ENCODE assay signal across 12 cellular contexts in the genomic region with DNA sequence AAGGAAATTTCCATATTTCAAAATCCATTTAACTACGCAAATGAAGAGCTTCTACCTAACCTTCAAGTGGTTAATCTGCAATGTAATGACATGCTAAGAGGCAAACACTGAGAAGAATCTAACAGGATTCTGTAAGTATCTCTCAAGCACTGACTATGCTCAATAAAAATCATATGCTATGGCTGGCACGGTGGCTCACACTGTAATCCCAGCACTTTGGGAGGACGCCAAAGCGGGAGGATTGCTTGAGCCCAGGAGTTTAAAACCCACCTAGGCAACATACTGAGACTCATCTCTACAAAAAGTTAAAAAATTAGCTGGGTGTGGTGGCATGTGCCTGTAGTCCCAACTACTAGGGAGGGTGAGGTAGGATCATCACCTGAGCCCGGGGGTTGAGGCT. TPM values are rescaled to one million over a fixed set of nuclear protein-coding genes. Genes with fewer than 3 reads are reported as not detected.
DNase-seq lines count a peak whose midpoint lies in the region; ATAC-seq and TF ChIP-seq lines count a peak whose summit lies in the region.
"Had no signal": no experiment of that assay in that cellular context is flagged by ENCODE, and none has a peak within 500 bp of the region (broad histone marks: within the 10 kb centered on the region; RNA-seq: fewer than 3 reads in every experiment).

No MANE protein-coding gene starts in this region.

- no peaks in the 10 kb centered on the region for H3K27me3 Mint-ChIP-seq in activated CD4-positive, alpha-beta T cell treated with anti-CD3 and anti-CD28 coated beads, Interleukin-2, amount 10 ng/mL, durations not matched to agents 24 days and 14 days
- H3K27me3 Mint-ChIP-seq in activated T-helper 2 cell treated with anti-CD3 and anti-CD28 coated beads, Interferon-gamma antibody, Interleukin-2, Interleukin-4, amounts not matched to agents 10 μg/mL and 5 μg/mL and 100 μg/mL, durations not matched to agents 14 hours and 24 hours and 36 hours (ENCODE audit: low read depth), result no peaks in the 10 kb centered on the region

- peak overlapping the region; percentile 6 to 65 (median 54) for H3K27ac ChIP-seq in gastrocnemius medialis

- peak overlapping the region; percentile 45 for H3K27ac Mint-ChIP-seq in activated CD4-positive, alpha-beta T cell treated with anti-CD3 and anti-CD28 coated beads, Interleukin-2, amount 10 ng/mL, durations not matched to agents 24 days and 14 days
- no peak overlapping the region for H3K27ac Mint-ChIP-seq in activated T-helper 2 cell treated with anti-CD3 and anti-CD28 coated beads, Interferon-gamma antibody, Interleukin-2, Interleukin-4, amounts not matched to agents 10 μg/mL and 5 μg/mL and 100 μg/mL, durations not matched to agents 14 hours and 24 hours and 36 hours

- H3K4me3 Mint-ChIP-seq in activated CD4-positive, alpha-beta T cell treated with anti-CD3 and anti-CD28 coated beads, Interleukin-2, amount 10 ng/mL, durations not matched to agents 24 days and 14 days, result no peak overlapping the region
- no peak overlapping the region for H3K4me3 Mint-ChIP-seq in activated T-helper 2 cell treated with anti-CD3 and anti-CD28 coated beads, Interferon-gamma antibody, Interleukin-2, Interleukin-4, amounts not matched to agents 10 μg/mL and 5 μg/mL and 100 μg/mL, durations not matched to agents 14 hours and 24 hours and 36 hours (ENCODE audit: low read depth)

- intact Hi-C loops in activated CD4-positive, alpha-beta T cell treated with anti-CD3 and anti-CD28 coated beads, Interleukin-2, amount 10 ng/mL, durations not matched to agents 24 days and 14 days (cut with micrococcal nuclease), result loop anchor here (5.0 kb wide), 1 partner anchor 34 kb away; a partner anchor contains a TSS
- intact Hi-C loops in gastrocnemius medialis (cut with DNase I; ENCODE audit: low total_unique reads), result no loop called here
- intact Hi-C loops in activated T-helper 2 cell treated with anti-CD3 and anti-CD28 coated beads, Interferon-gamma antibody, Interleukin-2, Interleukin-4, amounts not matched to agents 10 μg/mL and 5 μg/mL and 100 μg/mL, durations not matched to agents 14 hours and 24 hours and 36 hours (cut with micrococcal nuclease), result no loop called here
- intact Hi-C loops in posterior vena cava (cut with DNase I), result no loop called here

- no peak for DNase-seq in activated CD4-positive, alpha-beta T cell treated with anti-CD3 and anti-CD28 coated beads, Interleukin-2, amount 10 ng/mL, durations not matched to agents 24 days and 14 days
- no peak for DNase-seq in activated CD4-positive, alpha-beta T cell treated with anti-CD3 and anti-CD28 coated beads, Interleukin-2, amount 50 U/mL, for 4 hours
- DNase-seq in M059J (ENCODE audit: low read depth), result peak; percentile 47
- peak; percentile 46 for DNase-seq in cerebellar cortex (ENCODE audit: low spot score)
- no peak for DNase-seq in gastrocnemius medialis
- no peak for DNase-seq in activated T-helper 2 cell treated with anti-CD3 and anti-CD28 coated beads, Interferon-gamma antibody, Interleukin-2, Interleukin-4, amounts not matched to agents 10 μg/mL and 5 μg/mL and 100 μg/mL, durations not matched to agents 14 hours and 24 hours and 36 hours (ENCODE audit: low spot score)
- DNase-seq in cortex of kidney (lab: John Stamatoyannopoulos, UW), result no peak
- no peak for DNase-seq in posterior vena cava (ENCODE audit: low spot score)
- DNase-seq: activated CD4-positive, alpha-beta T cell treated with anti-CD3 and anti-CD28 coated beads, Interleukin-2, amount 50 U/mL, for 1 hour; erythroblast; GF-D8; SIG-M5 had no signal

- no peaks in the 10 kb centered on the region for H3K9me3 ChIP-seq in gastrocnemius medialis

- no peak for TF ChIP-seq POLR2A in gastrocnemius medialis (IDR thresholded peaks at IDR 0.05)

- H3K4me1 ChIP-seq in gastrocnemius medialis, result peaks cover 50 to 52% of the 10 kb centered on the region in 2 donors

- H3K4me1 Mint-ChIP-seq in activated CD4-positive, alpha-beta T cell treated with anti-CD3 and anti-CD28 coated beads, Interleukin-2, amount 10 ng/mL, durations not matched to agents 24 days and 14 days, result peaks cover 52% of the 10 kb centered on the region
- peaks cover 57% of the 10 kb centered on the region for H3K4me1 Mint-ChIP-seq in activated T-helper 2 cell treated with anti-CD3 and anti-CD28 coated beads, Interferon-gamma antibody, Interleukin-2, Interleukin-4, amounts not matched to agents 10 μg/mL and 5 μg/mL and 100 μg/mL, durations not matched to agents 14 hours and 24 hours and 36 hours (ENCODE audit: low read depth)

- no peak overlapping the region for H3K4me3 ChIP-seq in gastrocnemius medialis

- in situ Hi-C loops in gastrocnemius medialis (cut with MboI; ENCODE audit: low sequenced_read_pairs in 4 of 4), result no loop called here

- peaks cover 34% of the 10 kb centered on the region for H3K36me3 Mint-ChIP-seq in activated CD4-positive, alpha-beta T cell treated with anti-CD3 and anti-CD28 coated beads, Interleukin-2, amount 10 ng/mL, durations not matched to agents 24 days and 14 days (ENCODE audit: low read depth)
- peaks cover 54% of the 10 kb centered on the region for H3K36me3 Mint-ChIP-seq in activated T-helper 2 cell treated with anti-CD3 and anti-CD28 coated beads, Interferon-gamma antibody, Interleukin-2, Interleukin-4, amounts not matched to agents 10 μg/mL and 5 μg/mL and 100 μg/mL, durations not matched to agents 14 hours and 24 hours and 36 hours (ENCODE audit: low read depth)

- no peaks in the 10 kb centered on the region for H3K27me3 ChIP-seq in gastrocnemius medialis

- TF ChIP-seq CTCF in gastrocnemius medialis (IDR thresholded peaks at IDR 0.05 in 4 of 5, conservative IDR thresholded peaks at IDR 0.05 in 1 of 5), result no peak

- H3K9me3 Mint-ChIP-seq in activated CD4-positive, alpha-beta T cell treated with anti-CD3 and anti-CD28 coated beads, Interleukin-2, amount 10 ng/mL, durations not matched to agents 24 days and 14 days, result no peaks in the 10 kb centered on the region
- H3K9me3 Mint-ChIP-seq in activated T-helper 2 cell treated with anti-CD3 and anti-CD28 coated beads, Interferon-gamma antibody, Interleukin-2, Interleukin-4, amounts not matched to agents 10 μg/mL and 5 μg/mL and 100 μg/mL, durations not matched to agents 14 hours and 24 hours and 36 hours, result no peaks in the 10 kb centered on the region

- no peaks in the 10 kb centered on the region for H3K36me3 ChIP-seq in gastrocnemius medialis

- no peak for ATAC-seq in gastrocnemius medialis

RNA-seq across cellular contexts. Expression of a gene that starts 32.7 kb away (rescaled TPM):
- 51.1 and 52.3 TPM in 2 replicates for total RNA-seq in activated CD4-positive, alpha-beta T cell treated with anti-CD3 and anti-CD28 coated beads, Interleukin-2, amount 10 ng/mL, durations not matched to agents 24 days and 14 days
- 40.4 and 61.9 TPM in 2 replicates for total RNA-seq in M059J (2014; rRNA removed; shearing (Covaris generic))
- 100 to 1,000 TPM in 3 of 4 donors, 10 to 100 TPM in 1; 87.7 to 146 (median 103) TPM for total RNA-seq in gastrocnemius medialis
- total RNA-seq in activated T-helper 2 cell treated with anti-CD3 and anti-CD28 coated beads, Interferon-gamma antibody, Interleukin-2, Interleukin-4, amounts not matched to agents 10 μg/mL and 5 μg/mL and 100 μg/mL, durations not matched to agents 14 hours and 24 hours and 36 hours, result 63.8 and 68.7 TPM in 2 replicates
- total RNA-seq in posterior vena cava, result 10 to 100 TPM; 43.0 to 54.0 TPM

Comparison
In these comparisons a context has a peak if more than half of its experiments do, and no peak if none do; other contexts are left out.
1. DNase-seq: peak in M059J (single experiment) and cerebellar cortex (single experiment); none in activated CD4-positive, alpha-beta T cell treated with anti-CD3 and anti-CD28 coated beads, Interleukin-2, amount 10 ng/mL, durations not matched to agents 24 days and 14 days (single experiment), activated CD4-positive, alpha-beta T cell treated with anti-CD3 and anti-CD28 coated beads, Interleukin-2, amount 50 U/mL, for 4 hours (0 of 2), gastrocnemius medialis (0 of 2), activated T-helper 2 cell treated with anti-CD3 and anti-CD28 coated beads, Interferon-gamma antibody, Interleukin-2, Interleukin-4, amounts not matched to agents 10 μg/mL and 5 μg/mL and 100 μg/mL, durations not matched to agents 14 hours and 24 hours and 36 hours (single experiment), cortex of kidney (single experiment) and posterior vena cava (single experiment).